25 cellular contexts compared by ENCODE assay signal in genomic region chr6:106872044-106872443, GRCh38.
DNase-seq lines count a peak whose midpoint lies in the region; ATAC-seq, FAIRE-seq and TF ChIP-seq lines count a peak whose summit lies in the region.
"Had no signal": no experiment of that assay in that cellular context is flagged by ENCODE, and none has a peak within 500 bp of the region (broad histone marks: within the 10 kb centered on the region; RNA-seq: fewer than 3 reads in every experiment).

No MANE protein-coding gene starts in this region.

- no peak overlapping the region for H3K4me2 ChIP-seq in K562 (ENCODE audit: insufficient read depth, low read length)

- TF ChIP-seq CTCF in K562 (IDR thresholded peaks at IDR 0.05 in 2 of 3, conservative IDR thresholded peaks at IDR 0.05 in 1 of 3; ENCODE audit: insufficient read depth in 2 of 3, low read depth in 1 of 3, low read length in 3 of 3): no peak

- H3K27ac ChIP-seq in K562 (ENCODE audit: extremely low read depth, low read depth, low read length): no peak overlapping the region
- H3K27ac ChIP-seq: upper lobe of left lung had no signal

- H3K4me3 ChIP-seq in K562: no peak overlapping the region
- H3K4me3 ChIP-seq: HAP-1, lung, pancreas, upper lobe of left lung had no signal

- H3K27me3 ChIP-seq in K562 (ENCODE audit: control insufficient read depth in 2 of 2, insufficient read depth in 2 of 2, low read length in 2 of 2): no peaks in the 10 kb centered on the region
- H3K27me3 ChIP-seq: pancreas, upper lobe of left lung had no signal

- TF ChIP-seq EP300 in K562 (IDR thresholded peaks at IDR 0.05; ENCODE audit: low read length): no peak

- H3K9me1 ChIP-seq in K562 (ENCODE audit: control insufficient read depth, insufficient read depth, low read length): no peaks in the 10 kb centered on the region

- H4K20me1 ChIP-seq in K562 (replicated peaks; ENCODE audit: control insufficient read depth, insufficient read depth, low read length): no peaks in the 10 kb centered on the region

- no peak for FAIRE-seq in K562 (lab: Jason Lieb, UNC)
- FAIRE-seq: GM19239, pancreas had no signal

- ATAC-seq in K562 (no peak), HG02642 (IDR thresholded peaks at IDR 0.05; ENCODE audit: poor library complexity, unreplicated experiment) (no peak), GM18502 (IDR thresholded peaks at IDR 0.05; ENCODE audit: poor library complexity, unreplicated experiment) (no peak)
- ATAC-seq: activated CD8-positive, alpha-beta T cell treated with anti-CD3 and anti-CD28 coated beads for 36 hours; stimulated activated naive CD8-positive, alpha-beta T cell treated with anti-CD3 and anti-CD28 coated beads, Interleukin-15, amount 100 ng/mL, for 72 hours had no signal

- in situ Hi-C loops in K562 (cut with MboI): no loop called here

- H3K9me3 ChIP-seq in K562 (replicated peaks; ENCODE audit: control insufficient read depth, insufficient read depth, low read depth, low read length): no peaks in the 10 kb centered on the region
- H3K9me3 ChIP-seq: pancreas had no signal

- H2AFZ ChIP-seq in K562 (ENCODE audit: low read depth, low read length): 0 out of 2 replicates have a peak overlapping the region, but pooled peaks have one; percentile 11

- no TSS peak for BruUV-seq in K562 (replicated peaks; lab: Mats Ljungman, UMichigan)

- H3K9ac ChIP-seq in K562 (ENCODE audit: insufficient read depth in 1 of 2, low read depth in 2 of 2, low read length in 2 of 2): no peak overlapping the region; a peak in 1 of 4 replicates

- DNase-seq in Daoy (ENCODE audit: low read depth) (peak; percentile 56), LoVo (ENCODE audit: low spot score) (peak; percentile 38), K562 (ENCODE audit: extremely low read depth in 1 of 4, low spot score in 3 of 4) (no peak), left kidney (ENCODE audit: low read depth, low spot score) (peak; percentile 79), NCI-H82 treated with DMSO at 0.1 percent for 48 hours (lab: John Stamatoyannopoulos, UW; ENCODE audit: unreplicated experiment) (no peak), COLO829 (ENCODE audit: low spot score) (no peak)
- DNase-seq: activated CD8-positive, alpha-beta T cell treated with anti-CD3 and anti-CD28 coated beads for 36 hours; activated naive CD8-positive, alpha-beta T cell treated with anti-CD3 and anti-CD28 coated beads, Interleukin-2, amount 10 ng/mL, durations not matched to agents 7 days and 5 days; activated T-cell treated with anti-CD3 and anti-CD28 coated beads, Interleukin-2, amount 50 U/mL, for 48 hours; CD4-positive, alpha-beta memory T cell; dermis blood vessel endothelial cell; DMS79 treated with DMSO at 0.1 percent for 48 hours; Karpas-422; naive B cell; NCI-H1417; pancreas; stimulated activated CD4-positive, alpha-beta T cell treated with anti-CD3 and anti-CD28 coated beads, Interleukin-2, amount 100 ng/mL, for 24 hours; stimulated activated naive CD8-positive, alpha-beta T cell treated with anti-CD3 and anti-CD28 coated beads, Interleukin-15, amount 100 ng/mL, for 72 hours; T-helper 1 cell; upper lobe of left lung had no signal

- no peaks in the 10 kb centered on the region for H3K4me1 ChIP-seq in K562 (replicated peaks in 1 of 2; ENCODE audit: control insufficient read depth in 2 of 2, insufficient read depth in 2 of 2, low read length in 2 of 2)
- H3K4me1 ChIP-seq: HAP-1, upper lobe of left lung had no signal

- intact Hi-C loops in K562 (cut with micrococcal nuclease): no loop called here

- H3K79me2 ChIP-seq in K562 (ENCODE audit: control insufficient read depth, insufficient read depth, low read length): no peaks in the 10 kb centered on the region

- no peak for TF ChIP-seq RAD21 in K562 (CRISPR knock-in tag; conservative IDR thresholded peaks at IDR 0.05 in 1 of 2, IDR thresholded peaks at IDR 0.05 in 1 of 2)

- no peak for TF ChIP-seq POLR2A in K562 (conservative IDR thresholded peaks at IDR 0.05)

- 40% methylated on average over 3 of the region's 3 CpGs for WGBS in K562 (ENCODE audit: insufficient coverage, low coverage, missing lambda C conversion rate)

- POLR2A ChIA-PET in K562 (lab: Yijun Ruan, JAX): interaction anchor here (0.6 to 1.1 kb wide), 2 partner anchors 13 to 15 kb away, joined by 3 read pairs; no protein-coding TSS in a partner anchor

- CTCF ChIA-PET in K562 (lab: Yijun Ruan, JAX; ENCODE audit: low intra/inter-chr PET ratio): no interaction called here

- no peaks in the 10 kb centered on the region for H3K36me3 ChIP-seq in K562 (ENCODE audit: control insufficient read depth, insufficient read depth, low read length)
- H3K36me3 ChIP-seq: HAP-1, pancreas, upper lobe of left lung had no signal

TF ChIP-seq in K562, 482 proteins besides CTCF, POLR2A, EP300 and RAD21:
- TF ChIP-seq POU5F1 (IDR thresholded peaks at IDR 0.05; ENCODE audit: borderline replicate concordance, low read depth, low read length, partially characterized antibody): no peak
- TF ChIP-seq FOXK1 (CRISPR knock-in tag; IDR thresholded peaks at IDR 0.05; ENCODE audit: borderline replicate concordance): no peak
- TF ChIP-seq, protein P1, sequence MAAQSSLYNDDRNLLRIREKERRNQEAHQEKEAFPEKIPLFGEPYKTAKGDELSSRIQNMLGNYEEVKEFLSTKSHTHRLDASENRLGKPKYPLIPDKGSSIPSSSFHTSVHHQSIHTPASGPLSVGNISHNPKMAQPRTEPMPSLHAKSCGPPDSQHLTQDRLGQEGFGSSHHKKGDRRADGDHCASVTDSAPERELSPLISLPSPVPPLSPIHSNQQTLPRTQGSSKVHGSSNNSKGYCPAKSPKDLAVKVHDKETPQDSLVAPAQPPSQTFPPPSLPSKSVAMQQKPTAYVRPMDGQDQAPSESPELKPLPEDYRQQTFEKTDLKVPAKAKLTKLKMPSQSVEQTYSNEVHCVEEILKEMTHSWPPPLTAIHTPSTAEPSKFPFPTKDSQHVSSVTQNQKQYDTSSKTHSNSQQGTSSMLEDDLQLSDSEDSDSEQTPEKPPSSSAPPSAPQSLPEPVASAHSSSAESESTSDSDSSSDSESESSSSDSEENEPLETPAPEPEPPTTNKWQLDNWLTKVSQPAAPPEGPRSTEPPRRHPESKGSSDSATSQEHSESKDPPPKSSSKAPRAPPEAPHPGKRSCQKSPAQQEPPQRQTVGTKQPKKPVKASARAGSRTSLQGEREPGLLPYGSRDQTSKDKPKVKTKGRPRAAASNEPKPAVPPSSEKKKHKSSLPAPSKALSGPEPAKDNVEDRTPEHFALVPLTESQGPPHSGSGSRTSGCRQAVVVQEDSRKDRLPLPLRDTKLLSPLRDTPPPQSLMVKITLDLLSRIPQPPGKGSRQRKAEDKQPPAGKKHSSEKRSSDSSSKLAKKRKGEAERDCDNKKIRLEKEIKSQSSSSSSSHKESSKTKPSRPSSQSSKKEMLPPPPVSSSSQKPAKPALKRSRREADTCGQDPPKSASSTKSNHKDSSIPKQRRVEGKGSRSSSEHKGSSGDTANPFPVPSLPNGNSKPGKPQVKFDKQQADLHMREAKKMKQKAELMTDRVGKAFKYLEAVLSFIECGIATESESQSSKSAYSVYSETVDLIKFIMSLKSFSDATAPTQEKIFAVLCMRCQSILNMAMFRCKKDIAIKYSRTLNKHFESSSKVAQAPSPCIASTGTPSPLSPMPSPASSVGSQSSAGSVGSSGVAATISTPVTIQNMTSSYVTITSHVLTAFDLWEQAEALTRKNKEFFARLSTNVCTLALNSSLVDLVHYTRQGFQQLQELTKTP (IDR thresholded peaks at IDR 0.05; ENCODE audit: low read depth in 1 of 2, partially characterized antibody in 2 of 2): no peak
- no peak for TF ChIP-seq AFF4 (CRISPR knock-in tag; IDR thresholded peaks at IDR 0.05)
- TF ChIP-seq TEAD2 (tag; IDR thresholded peaks at IDR 0.05): no peak
- TF ChIP-seq RBM15 (IDR thresholded peaks at IDR 0.05; ENCODE audit: insufficient read depth, low read length): no peak
- no peak for TF ChIP-seq POLR2AphosphoS2 (IDR thresholded peaks at IDR 0.05; ENCODE audit: low read length)
- no peak for TF ChIP-seq FOXJ3 (CRISPR knock-in tag; IDR thresholded peaks at IDR 0.05)
- TF ChIP-seq ZNF354B (CRISPR knock-in tag; IDR thresholded peaks at IDR 0.05): no peak
- no peak for TF ChIP-seq KDM5B (IDR thresholded peaks at IDR 0.05; ENCODE audit: insufficient replicate concordance, low read depth, low read length)
- no peak for TF ChIP-seq NFE2L1 (tag; IDR thresholded peaks at IDR 0.05; ENCODE audit: borderline replicate concordance, low read depth)
- TF ChIP-seq ZNF75A (CRISPR knock-in tag; IDR thresholded peaks at IDR 0.05): no peak
- TF ChIP-seq RBM22 (IDR thresholded peaks at IDR 0.05; ENCODE audit: low read depth, low read length, poor library complexity, severe bottlenecking): no peak

Comparison
In these comparisons a context has a peak if more than half of its experiments do, and no peak if none do; other contexts are left out.
1. DNase-seq: peak in Daoy (single experiment), LoVo (single experiment) and left kidney (single experiment); none in K562 (0 of 4), NCI-H82 treated with DMSO at 0.1 percent for 48 hours (single experiment) and COLO829 (single experiment).